ENCODE assay signal across 9 cellular contexts in the genomic region with DNA sequence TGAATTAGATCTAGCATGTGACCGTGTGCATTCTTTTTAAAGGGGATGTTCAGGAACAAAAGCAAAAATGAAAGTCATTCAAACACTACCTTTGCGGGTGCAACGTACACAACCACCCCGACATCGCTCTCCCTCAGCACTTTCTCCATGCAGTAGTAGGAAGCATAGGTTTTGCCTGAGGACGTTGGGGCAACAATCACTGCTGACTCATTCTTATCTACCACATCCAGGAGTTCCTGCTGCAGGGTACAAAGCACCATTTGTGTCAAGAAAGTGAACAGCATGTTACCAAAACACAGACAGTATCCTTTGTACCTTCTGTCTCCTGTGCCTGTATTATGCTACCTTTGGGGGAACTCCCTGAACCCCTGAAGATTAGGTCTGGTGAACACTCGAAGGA. TPM values are rescaled to one million over a fixed set of nuclear protein-coding genes. Genes with fewer than 3 reads are reported as not detected.
DNase-seq lines count a peak whose midpoint lies in the region; ATAC-seq, FAIRE-seq and TF ChIP-seq lines count a peak whose summit lies in the region.
"Had no signal": no experiment of that assay in that cellular context is flagged by ENCODE, and none has a peak within 500 bp of the region (broad histone marks: within the 10 kb centered on the region; RNA-seq: fewer than 3 reads in every experiment).

No MANE protein-coding gene starts in this region.

- ATAC-seq in HG03280 (IDR thresholded peaks at IDR 0.05; ENCODE audit: unreplicated experiment): no peak

- H4K20me1 ChIP-seq in hepatocyte (ENCODE audit: insufficient read depth, poor library complexity, severe bottlenecking): no peaks in the 10 kb centered on the region

- CTCF ChIA-PET in activated CD4-positive, alpha-beta memory T cell treated with anti-CD3 and anti-CD28 coated beads, Interleukin-2, amount 10 ng/mL, durations not matched to agents 7 days and 5 days (lab: Charles Lee): no interaction called here

- H2AFZ ChIP-seq in hepatocyte: no peak overlapping the region

- no peak overlapping the region for H3K4me3 Mint-ChIP-seq in activated CD4-positive, alpha-beta memory T cell treated with anti-CD3 and anti-CD28 coated beads, Interleukin-2, amount 10 ng/mL, durations not matched to agents 7 days and 5 days

- H3K27me3 Mint-ChIP-seq in activated CD4-positive, alpha-beta memory T cell treated with anti-CD3 and anti-CD28 coated beads, Interleukin-2, amount 10 ng/mL, durations not matched to agents 7 days and 5 days: no peaks in the 10 kb centered on the region

- WGBS in hepatocyte (ENCODE audit: low lambda C conversion rate, missing lambda C conversion rate): 74% methylated on average over 7 of the region's 7 CpGs

- DNase-seq in COLO829 (ENCODE audit: low spot score) (peak; percentile 93), H54 (ENCODE audit: insufficient read length, low spot score) (no peak), hepatocyte (ENCODE audit: low spot score) (peak; percentile 27), NCI-H146 (lab: John Stamatoyannopoulos, UW) (no peak), NCI-H2196 treated with DMSO at 0.1 percent for 48 hours (lab: John Stamatoyannopoulos, UW; ENCODE audit: unreplicated experiment) (no peak), DMS153 treated with DMSO at 0.1 percent for 48 hours (lab: John Stamatoyannopoulos, UW; ENCODE audit: unreplicated experiment) (no peak)
- peak; percentile 24 for DNase-seq in activated CD4-positive, alpha-beta memory T cell treated with anti-CD3 and anti-CD28 coated beads, Interleukin-2, amount 10 ng/mL, durations not matched to agents 7 days and 5 days
- DNase-seq: stimulated activated CD4-positive, alpha-beta T cell treated with anti-CD3 and anti-CD28 coated beads, Interleukin-4, amount 100 ng/mL, for 4 hours had no signal

- no peak for TF ChIP-seq CTCF in hepatocyte (IDR thresholded peaks at IDR 0.05; ENCODE audit: poor library complexity)

- H3K79me2 ChIP-seq in hepatocyte: no peaks in the 10 kb centered on the region

- H3K4me3 ChIP-seq in hepatocyte: no peak overlapping the region

- no peaks in the 10 kb centered on the region for H3K36me3 ChIP-seq in hepatocyte (replicated peaks; ENCODE audit: insufficient read depth, low read depth)

- TF ChIP-seq POLR2A in H54 (IDR thresholded peaks at IDR 0.05; ENCODE audit: low read depth, low read length): no peak

- H3K36me3 Mint-ChIP-seq in activated CD4-positive, alpha-beta memory T cell treated with anti-CD3 and anti-CD28 coated beads, Interleukin-2, amount 10 ng/mL, durations not matched to agents 7 days and 5 days (ENCODE audit: low read depth): peaks cover 84% of the 10 kb centered on the region

- H3K4me1 ChIP-seq in hepatocyte (ENCODE audit: insufficient read depth): no peaks in the 10 kb centered on the region

- peaks cover 11% of the 10 kb centered on the region for H3K4me1 Mint-ChIP-seq in activated CD4-positive, alpha-beta memory T cell treated with anti-CD3 and anti-CD28 coated beads, Interleukin-2, amount 10 ng/mL, durations not matched to agents 7 days and 5 days

- H3K9me2 ChIP-seq in hepatocyte (replicated peaks; ENCODE audit: insufficient read depth): no peaks in the 10 kb centered on the region

- H3K27ac ChIP-seq in hepatocyte: no peak overlapping the region

- no peak overlapping the region for H3K27ac Mint-ChIP-seq in activated CD4-positive, alpha-beta memory T cell treated with anti-CD3 and anti-CD28 coated beads, Interleukin-2, amount 10 ng/mL, durations not matched to agents 7 days and 5 days

- no peaks in the 10 kb centered on the region for H3K27me3 ChIP-seq in hepatocyte

- no peaks in the 10 kb centered on the region for H3K9me3 ChIP-seq in hepatocyte (ENCODE audit: low read depth)

- no peaks in the 10 kb centered on the region for H3K9me3 Mint-ChIP-seq in activated CD4-positive, alpha-beta memory T cell treated with anti-CD3 and anti-CD28 coated beads, Interleukin-2, amount 10 ng/mL, durations not matched to agents 7 days and 5 days

- no peak overlapping the region for H3K4me2 ChIP-seq in hepatocyte

- peak; percentile 75 for FAIRE-seq in H54 (lab: Jason Lieb, UNC)

- POLR2A ChIA-PET in activated CD4-positive, alpha-beta memory T cell treated with anti-CD3 and anti-CD28 coated beads, Interleukin-2, amount 10 ng/mL, durations not matched to agents 7 days and 5 days (lab: Charles Lee): interaction anchor here (0.8 kb wide), 1 partner anchor 29 kb away, joined by 3 read pairs; no protein-coding TSS in a partner anchor

RNA-seq across cellular contexts. Expression of a gene that starts 58.6 kb away (rescaled TPM):
- 10 to 100 TPM; 73.3 to 78.4 TPM for total RNA-seq in activated CD4-positive, alpha-beta memory T cell treated with anti-CD3 and anti-CD28 coated beads, Interleukin-2, amount 10 ng/mL, durations not matched to agents 7 days and 5 days
- total RNA-seq in hepatocyte: 11.3 and 23.1 TPM in 2 replicates
- polyA plus RNA-seq in hepatocyte: 4.8 and 6.8 TPM in 2 replicates

Comparison
In these comparisons a context has a peak if more than half of its experiments do, and no peak if none do; other contexts are left out.
1. DNase-seq: peak in COLO829 (single experiment), activated CD4-positive, alpha-beta memory T cell treated with anti-CD3 and anti-CD28 coated beads, Interleukin-2, amount 10 ng/mL, durations not matched to agents 7 days and 5 days (single experiment) and hepatocyte (single experiment); none in H54 (single experiment), NCI-H146 (single experiment), NCI-H2196 treated with DMSO at 0.1 percent for 48 hours (single experiment) and DMS153 treated with DMSO at 0.1 percent for 48 hours (single experiment).